11 cellular contexts compared by ENCODE assay signal in genomic region chr13:51625555-51626345, GRCh38. TPM values are rescaled to one million over a fixed set of nuclear protein-coding genes. Genes with fewer than 3 reads are reported as not detected.
DNase-seq lines count a peak whose midpoint lies in the region; ATAC-seq and TF ChIP-seq lines count a peak whose summit lies in the region.
"Had no signal": no experiment of that assay in that cellular context is flagged by ENCODE, and none has a peak within 500 bp of the region (broad histone marks: within the 10 kb centered on the region; RNA-seq: fewer than 3 reads in every experiment).

No MANE protein-coding gene starts in this region.

- peak; percentile 79 to 84 for ATAC-seq in left cardiac atrium

- no peak for TF ChIP-seq CTCF in LNCaP clone FGC (IDR thresholded peaks at IDR 0.05; ENCODE audit: control insufficient read depth, extremely low read depth, insufficient read depth)
- no peak for TF ChIP-seq CTCF in astrocyte of the spinal cord (IDR thresholded peaks at IDR 0.05; ENCODE audit: low read depth, low read length)

- peak; percentile 35 for DNase-seq in LNCaP clone FGC (ENCODE audit: low read depth)
- DNase-seq in astrocyte of the spinal cord (ENCODE audit: low read depth, low spot score), result peak; percentile 56
- DNase-seq in left cardiac atrium, result no peak
- DNase-seq in pons (ENCODE audit: low spot score), result peak; percentile 64
- no peak for DNase-seq in SKM-1 (lab: John Stamatoyannopoulos, UW; ENCODE audit: unreplicated experiment)
- DNase-seq in effector CD8-positive, alpha-beta T cell (lab: John Stamatoyannopoulos, UW), result no peak
- DNase-seq in OCI-M2 (lab: John Stamatoyannopoulos, UW; ENCODE audit: unreplicated experiment), result no peak
- DNase-seq in COR-L47 (lab: John Stamatoyannopoulos, UW), result no peak
- DNase-seq: activated T-cell treated with anti-CD3 and anti-CD28 coated beads for 4 hours, colonic mucosa had no signal

- in situ Hi-C loops in astrocyte of the spinal cord (cut with HindIII; ENCODE audit: low sequenced_read_pairs), result no loop called here

- no peak overlapping the region for H3K4me3 ChIP-seq in LNCaP clone FGC (ENCODE audit: low read depth, low read length)
- H3K4me3 ChIP-seq in astrocyte of the spinal cord (ENCODE audit: low read depth, low read length), result no peak overlapping the region
- H3K4me3 ChIP-seq: colonic mucosa, GM12878 had no signal

- intact Hi-C loops in left cardiac atrium (cut with DNase I), result loop anchor here in 1 of 2 donors (10.0 kb wide), 1 partner anchor 99 kb away; no protein-coding TSS in a partner anchor

RNA-seq across cellular contexts. Expression of gene WDFY2, which starts 41.5 kb away (rescaled TPM):
- total RNA-seq in left cardiac atrium, result 1 to 10 TPM; 5.4 to 7.2 TPM

Comparison
In these comparisons a context has a peak if more than half of its experiments do, and no peak if none do; other contexts are left out.
1. DNase-seq: peak in LNCaP clone FGC (single experiment), astrocyte of the spinal cord (single experiment) and pons (single experiment); none in left cardiac atrium (single experiment), SKM-1 (single experiment), effector CD8-positive, alpha-beta T cell (single experiment), OCI-M2 (single experiment) and COR-L47 (single experiment).